Comparison of ENCODE assay signal across 1 cellular context in the genomic region with DNA sequence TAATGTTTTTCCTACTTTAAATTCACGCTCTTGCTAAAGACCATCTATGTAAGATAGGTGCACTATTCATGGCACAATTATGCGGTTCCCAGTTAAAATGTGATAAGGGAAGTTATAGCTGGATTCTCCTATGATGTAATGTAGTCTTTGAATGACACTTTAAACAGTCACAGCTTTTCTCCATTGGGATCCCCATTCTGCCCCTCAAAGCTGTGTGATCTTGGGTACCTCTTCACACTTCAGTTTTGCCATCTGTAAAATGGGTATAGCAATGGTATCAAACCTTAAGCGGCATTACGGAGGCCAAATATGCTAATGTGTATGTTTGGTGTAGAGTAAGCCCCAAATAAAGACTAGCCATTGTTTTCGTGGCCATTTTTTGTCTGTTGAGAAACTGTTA.
A peak's percentile ranks its signal among the peaks of the same experiment; 100 is the strongest.
TF ChIP-seq lines count a peak whose summit lies in the region.

No MANE protein-coding gene starts in this region.

TF ChIP-seq in K562, 482 proteins besides CTCF, POLR2A, EP300 and RAD21 (continues in another document):
- TF ChIP-seq, protein P1, sequence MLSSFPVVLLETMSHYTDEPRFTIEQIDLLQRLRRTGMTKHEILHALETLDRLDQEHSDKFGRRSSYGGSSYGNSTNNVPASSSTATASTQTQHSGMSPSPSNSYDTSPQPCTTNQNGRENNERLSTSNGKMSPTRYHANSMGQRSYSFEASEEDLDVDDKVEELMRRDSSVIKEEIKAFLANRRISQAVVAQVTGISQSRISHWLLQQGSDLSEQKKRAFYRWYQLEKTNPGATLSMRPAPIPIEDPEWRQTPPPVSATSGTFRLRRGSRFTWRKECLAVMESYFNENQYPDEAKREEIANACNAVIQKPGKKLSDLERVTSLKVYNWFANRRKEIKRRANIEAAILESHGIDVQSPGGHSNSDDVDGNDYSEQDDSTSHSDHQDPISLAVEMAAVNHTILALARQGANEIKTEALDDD (IDR thresholded peaks at IDR 0.05) = no peak
- TF ChIP-seq MEF2D (tag; conservative IDR thresholded peaks at IDR 0.05; ENCODE audit: low read depth) = no peak
- no peak for TF ChIP-seq ETV1 (tag; conservative IDR thresholded peaks at IDR 0.05; ENCODE audit: low read depth)
- no peak for TF ChIP-seq SNRNP70 (optimal IDR thresholded peaks at IDR 0.05; ENCODE audit: low read depth, low read length)
- no peak for TF ChIP-seq PRMT5 (CRISPR knock-in tag; IDR thresholded peaks at IDR 0.05)
- TF ChIP-seq ZNF24 (IDR thresholded peaks at IDR 0.05) = no peak
- TF ChIP-seq CHD4 (IDR thresholded peaks at IDR 0.05; ENCODE audit: insufficient read depth, insufficient replicate concordance, low read depth, low read length, poor library complexity, severe bottlenecking) = peak; percentile 89
- TF ChIP-seq, protein P2, sequence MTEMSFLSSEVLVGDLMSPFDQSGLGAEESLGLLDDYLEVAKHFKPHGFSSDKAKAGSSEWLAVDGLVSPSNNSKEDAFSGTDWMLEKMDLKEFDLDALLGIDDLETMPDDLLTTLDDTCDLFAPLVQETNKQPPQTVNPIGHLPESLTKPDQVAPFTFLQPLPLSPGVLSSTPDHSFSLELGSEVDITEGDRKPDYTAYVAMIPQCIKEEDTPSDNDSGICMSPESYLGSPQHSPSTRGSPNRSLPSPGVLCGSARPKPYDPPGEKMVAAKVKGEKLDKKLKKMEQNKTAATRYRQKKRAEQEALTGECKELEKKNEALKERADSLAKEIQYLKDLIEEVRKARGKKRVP (CRISPR knock-in tag; IDR thresholded peaks at IDR 0.05) = no peak
- TF ChIP-seq, protein P3, sequence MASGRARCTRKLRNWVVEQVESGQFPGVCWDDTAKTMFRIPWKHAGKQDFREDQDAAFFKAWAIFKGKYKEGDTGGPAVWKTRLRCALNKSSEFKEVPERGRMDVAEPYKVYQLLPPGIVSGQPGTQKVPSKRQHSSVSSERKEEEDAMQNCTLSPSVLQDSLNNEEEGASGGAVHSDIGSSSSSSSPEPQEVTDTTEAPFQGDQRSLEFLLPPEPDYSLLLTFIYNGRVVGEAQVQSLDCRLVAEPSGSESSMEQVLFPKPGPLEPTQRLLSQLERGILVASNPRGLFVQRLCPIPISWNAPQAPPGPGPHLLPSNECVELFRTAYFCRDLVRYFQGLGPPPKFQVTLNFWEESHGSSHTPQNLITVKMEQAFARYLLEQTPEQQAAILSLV (tag; IDR thresholded peaks at IDR 0.05) = no peak
- no peak for TF ChIP-seq ZNF586 (CRISPR knock-in tag; conservative IDR thresholded peaks at IDR 0.05)
- TF ChIP-seq, protein P4, sequence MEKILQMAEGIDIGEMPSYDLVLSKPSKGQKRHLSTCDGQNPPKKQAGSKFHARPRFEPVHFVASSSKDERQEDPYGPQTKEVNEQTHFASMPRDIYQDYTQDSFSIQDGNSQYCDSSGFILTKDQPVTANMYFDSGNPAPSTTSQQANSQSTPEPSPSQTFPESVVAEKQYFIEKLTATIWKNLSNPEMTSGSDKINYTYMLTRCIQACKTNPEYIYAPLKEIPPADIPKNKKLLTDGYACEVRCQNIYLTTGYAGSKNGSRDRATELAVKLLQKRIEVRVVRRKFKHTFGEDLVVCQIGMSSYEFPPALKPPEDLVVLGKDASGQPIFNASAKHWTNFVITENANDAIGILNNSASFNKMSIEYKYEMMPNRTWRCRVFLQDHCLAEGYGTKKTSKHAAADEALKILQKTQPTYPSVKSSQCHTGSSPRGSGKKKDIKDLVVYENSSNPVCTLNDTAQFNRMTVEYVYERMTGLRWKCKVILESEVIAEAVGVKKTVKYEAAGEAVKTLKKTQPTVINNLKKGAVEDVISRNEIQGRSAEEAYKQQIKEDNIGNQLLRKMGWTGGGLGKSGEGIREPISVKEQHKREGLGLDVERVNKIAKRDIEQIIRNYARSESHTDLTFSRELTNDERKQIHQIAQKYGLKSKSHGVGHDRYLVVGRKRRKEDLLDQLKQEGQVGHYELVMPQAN (IDR thresholded peaks at IDR 0.05; ENCODE audit: borderline replicate concordance) = no peak
- peak; percentile 56 for TF ChIP-seq PHF20 (IDR thresholded peaks at IDR 0.05; ENCODE audit: partially characterized antibody)
- TF ChIP-seq XRCC4 (IDR thresholded peaks at IDR 0.05; ENCODE audit: extremely low read depth, insufficient read depth, insufficient read length) = no peak
- TF ChIP-seq GTF2F1 (IDR thresholded peaks at IDR 0.05; ENCODE audit: low read depth, low read length) = no peak
- TF ChIP-seq EGR1 (conservative IDR thresholded peaks at IDR 0.05) = no peak
- TF ChIP-seq, protein P5, sequence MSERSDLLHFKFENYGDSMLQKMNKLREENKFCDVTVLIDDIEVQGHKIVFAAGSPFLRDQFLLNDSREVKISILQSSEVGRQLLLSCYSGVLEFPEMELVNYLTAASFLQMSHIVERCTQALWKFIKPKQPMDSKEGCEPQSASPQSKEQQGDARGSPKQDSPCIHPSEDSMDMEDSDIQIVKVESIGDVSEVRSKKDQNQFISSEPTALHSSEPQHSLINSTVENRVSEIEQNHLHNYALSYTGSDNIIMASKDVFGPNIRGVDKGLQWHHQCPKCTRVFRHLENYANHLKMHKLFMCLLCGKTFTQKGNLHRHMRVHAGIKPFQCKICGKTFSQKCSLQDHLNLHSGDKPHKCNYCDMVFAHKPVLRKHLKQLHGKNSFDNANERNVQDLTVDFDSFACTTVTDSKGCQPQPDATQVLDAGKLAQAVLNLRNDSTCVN (CRISPR knock-in tag; IDR thresholded peaks at IDR 0.05) = no peak
- TF ChIP-seq KDM4B (IDR thresholded peaks at IDR 0.05; ENCODE audit: borderline replicate concordance in 2 of 2, low read depth in 1 of 2) = no peak
- TF ChIP-seq ZNF282 (CRISPR knock-in tag; IDR thresholded peaks at IDR 0.05) = no peak
- TF ChIP-seq, protein P6, sequence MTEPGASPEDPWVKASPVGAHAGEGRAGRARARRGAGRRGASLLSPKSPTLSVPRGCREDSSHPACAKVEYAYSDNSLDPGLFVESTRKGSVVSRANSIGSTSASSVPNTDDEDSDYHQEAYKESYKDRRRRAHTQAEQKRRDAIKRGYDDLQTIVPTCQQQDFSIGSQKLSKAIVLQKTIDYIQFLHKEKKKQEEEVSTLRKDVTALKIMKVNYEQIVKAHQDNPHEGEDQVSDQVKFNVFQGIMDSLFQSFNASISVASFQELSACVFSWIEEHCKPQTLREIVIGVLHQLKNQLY (CRISPR knock-in tag; conservative IDR thresholded peaks at IDR 0.05) = no peak
- TF ChIP-seq BCOR (IDR thresholded peaks at IDR 0.05) = peak; percentile 92
- TF ChIP-seq, protein P7, sequence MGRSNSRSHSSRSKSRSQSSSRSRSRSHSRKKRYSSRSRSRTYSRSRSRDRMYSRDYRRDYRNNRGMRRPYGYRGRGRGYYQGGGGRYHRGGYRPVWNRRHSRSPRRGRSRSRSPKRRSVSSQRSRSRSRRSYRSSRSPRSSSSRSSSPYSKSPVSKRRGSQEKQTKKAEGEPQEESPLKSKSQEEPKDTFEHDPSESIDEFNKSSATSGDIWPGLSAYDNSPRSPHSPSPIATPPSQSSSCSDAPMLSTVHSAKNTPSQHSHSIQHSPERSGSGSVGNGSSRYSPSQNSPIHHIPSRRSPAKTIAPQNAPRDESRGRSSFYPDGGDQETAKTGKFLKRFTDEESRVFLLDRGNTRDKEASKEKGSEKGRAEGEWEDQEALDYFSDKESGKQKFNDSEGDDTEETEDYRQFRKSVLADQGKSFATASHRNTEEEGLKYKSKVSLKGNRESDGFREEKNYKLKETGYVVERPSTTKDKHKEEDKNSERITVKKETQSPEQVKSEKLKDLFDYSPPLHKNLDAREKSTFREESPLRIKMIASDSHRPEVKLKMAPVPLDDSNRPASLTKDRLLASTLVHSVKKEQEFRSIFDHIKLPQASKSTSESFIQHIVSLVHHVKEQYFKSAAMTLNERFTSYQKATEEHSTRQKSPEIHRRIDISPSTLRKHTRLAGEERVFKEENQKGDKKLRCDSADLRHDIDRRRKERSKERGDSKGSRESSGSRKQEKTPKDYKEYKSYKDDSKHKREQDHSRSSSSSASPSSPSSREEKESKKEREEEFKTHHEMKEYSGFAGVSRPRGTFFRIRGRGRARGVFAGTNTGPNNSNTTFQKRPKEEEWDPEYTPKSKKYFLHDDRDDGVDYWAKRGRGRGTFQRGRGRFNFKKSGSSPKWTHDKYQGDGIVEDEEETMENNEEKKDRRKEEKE (IDR thresholded peaks at IDR 0.05; ENCODE audit: borderline replicate concordance in 1 of 2, control insufficient read depth in 1 of 2, low read depth in 2 of 2, low read length in 1 of 2) = peak in 1 of 2 experiments; percentile 11; a peak in 1 of 4 replicates
- no peak for TF ChIP-seq SAFB (IDR thresholded peaks at IDR 0.05; ENCODE audit: borderline replicate concordance, low read depth, low read length)
- TF ChIP-seq HDAC2 (IDR thresholded peaks at IDR 0.05) = peak; percentile 26; the same call in 1 of the 2 replicates
- TF ChIP-seq, protein P8, sequence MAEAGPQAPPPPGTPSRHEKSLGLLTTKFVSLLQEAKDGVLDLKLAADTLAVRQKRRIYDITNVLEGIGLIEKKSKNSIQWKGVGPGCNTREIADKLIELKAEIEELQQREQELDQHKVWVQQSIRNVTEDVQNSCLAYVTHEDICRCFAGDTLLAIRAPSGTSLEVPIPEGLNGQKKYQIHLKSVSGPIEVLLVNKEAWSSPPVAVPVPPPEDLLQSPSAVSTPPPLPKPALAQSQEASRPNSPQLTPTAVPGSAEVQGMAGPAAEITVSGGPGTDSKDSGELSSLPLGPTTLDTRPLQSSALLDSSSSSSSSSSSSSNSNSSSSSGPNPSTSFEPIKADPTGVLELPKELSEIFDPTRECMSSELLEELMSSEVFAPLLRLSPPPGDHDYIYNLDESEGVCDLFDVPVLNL (CRISPR knock-in tag; IDR thresholded peaks at IDR 0.05; ENCODE audit: low read depth) = no peak
- TF ChIP-seq, protein P9, sequence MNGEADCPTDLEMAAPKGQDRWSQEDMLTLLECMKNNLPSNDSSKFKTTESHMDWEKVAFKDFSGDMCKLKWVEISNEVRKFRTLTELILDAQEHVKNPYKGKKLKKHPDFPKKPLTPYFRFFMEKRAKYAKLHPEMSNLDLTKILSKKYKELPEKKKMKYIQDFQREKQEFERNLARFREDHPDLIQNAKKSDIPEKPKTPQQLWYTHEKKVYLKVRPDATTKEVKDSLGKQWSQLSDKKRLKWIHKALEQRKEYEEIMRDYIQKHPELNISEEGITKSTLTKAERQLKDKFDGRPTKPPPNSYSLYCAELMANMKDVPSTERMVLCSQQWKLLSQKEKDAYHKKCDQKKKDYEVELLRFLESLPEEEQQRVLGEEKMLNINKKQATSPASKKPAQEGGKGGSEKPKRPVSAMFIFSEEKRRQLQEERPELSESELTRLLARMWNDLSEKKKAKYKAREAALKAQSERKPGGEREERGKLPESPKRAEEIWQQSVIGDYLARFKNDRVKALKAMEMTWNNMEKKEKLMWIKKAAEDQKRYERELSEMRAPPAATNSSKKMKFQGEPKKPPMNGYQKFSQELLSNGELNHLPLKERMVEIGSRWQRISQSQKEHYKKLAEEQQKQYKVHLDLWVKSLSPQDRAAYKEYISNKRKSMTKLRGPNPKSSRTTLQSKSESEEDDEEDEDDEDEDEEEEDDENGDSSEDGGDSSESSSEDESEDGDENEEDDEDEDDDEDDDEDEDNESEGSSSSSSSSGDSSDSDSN (IDR thresholded peaks at IDR 0.05; ENCODE audit: borderline replicate concordance in 1 of 2, low read depth in 2 of 2, low read length in 2 of 2) = no peak
- TF ChIP-seq RBM39 (optimal IDR thresholded peaks at IDR 0.05; ENCODE audit: low read depth, low read length) = no peak
- TF ChIP-seq ZNF146 (CRISPR knock-in tag; IDR thresholded peaks at IDR 0.05; ENCODE audit: unreplicated experiment) = no peak
- TF ChIP-seq KDM1A (IDR thresholded peaks at IDR 0.05) = peak; percentile 51 to 69; a peak in 2 of 4 replicates
- TF ChIP-seq ZFPM2 (CRISPR knock-in tag; IDR thresholded peaks at IDR 0.05) = no peak
- TF ChIP-seq NR4A1 (CRISPR knock-in tag; IDR thresholded peaks at IDR 0.05) = no peak
- no peak for TF ChIP-seq NR4A1 (tag; IDR thresholded peaks at IDR 0.05)
- TF ChIP-seq ADNP (tag; IDR thresholded peaks at IDR 0.05) = peak; percentile 77; the same call in 1 of the 2 replicates
- TF ChIP-seq CTBP1 (IDR thresholded peaks at IDR 0.05; ENCODE audit: borderline replicate concordance) = no peak
- no peak for TF ChIP-seq HCFC1 (IDR thresholded peaks at IDR 0.05; ENCODE audit: low read depth, low read length)
- no peak for TF ChIP-seq CXXC5 (CRISPR knock-in tag; IDR thresholded peaks at IDR 0.05)
- peak; percentile 33; the same call in 1 of the 2 replicates for TF ChIP-seq CBX1 (IDR thresholded peaks at IDR 0.05; ENCODE audit: low read depth)
- TF ChIP-seq SRSF3 (IDR thresholded peaks at IDR 0.05; ENCODE audit: insufficient read depth, low read length) = no peak
- TF ChIP-seq MAFF (IDR thresholded peaks at IDR 0.05; ENCODE audit: low read length) = no peak
- no peak for TF ChIP-seq SIN3B (IDR thresholded peaks at IDR 0.05; ENCODE audit: low read depth)
- TF ChIP-seq SPI1 (IDR thresholded peaks at IDR 0.05; ENCODE audit: borderline replicate concordance, low read depth, low read length) = no peak
- no peak for TF ChIP-seq FOXP1 (CRISPR knock-in tag; IDR thresholded peaks at IDR 0.05)
- TF ChIP-seq, protein P10, sequence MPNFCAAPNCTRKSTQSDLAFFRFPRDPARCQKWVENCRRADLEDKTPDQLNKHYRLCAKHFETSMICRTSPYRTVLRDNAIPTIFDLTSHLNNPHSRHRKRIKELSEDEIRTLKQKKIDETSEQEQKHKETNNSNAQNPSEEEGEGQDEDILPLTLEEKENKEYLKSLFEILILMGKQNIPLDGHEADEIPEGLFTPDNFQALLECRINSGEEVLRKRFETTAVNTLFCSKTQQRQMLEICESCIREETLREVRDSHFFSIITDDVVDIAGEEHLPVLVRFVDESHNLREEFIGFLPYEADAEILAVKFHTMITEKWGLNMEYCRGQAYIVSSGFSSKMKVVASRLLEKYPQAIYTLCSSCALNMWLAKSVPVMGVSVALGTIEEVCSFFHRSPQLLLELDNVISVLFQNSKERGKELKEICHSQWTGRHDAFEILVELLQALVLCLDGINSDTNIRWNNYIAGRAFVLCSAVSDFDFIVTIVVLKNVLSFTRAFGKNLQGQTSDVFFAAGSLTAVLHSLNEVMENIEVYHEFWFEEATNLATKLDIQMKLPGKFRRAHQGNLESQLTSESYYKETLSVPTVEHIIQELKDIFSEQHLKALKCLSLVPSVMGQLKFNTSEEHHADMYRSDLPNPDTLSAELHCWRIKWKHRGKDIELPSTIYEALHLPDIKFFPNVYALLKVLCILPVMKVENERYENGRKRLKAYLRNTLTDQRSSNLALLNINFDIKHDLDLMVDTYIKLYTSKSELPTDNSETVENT (CRISPR knock-in tag; IDR thresholded peaks at IDR 0.05) = no peak
